In the genomic region with DNA sequence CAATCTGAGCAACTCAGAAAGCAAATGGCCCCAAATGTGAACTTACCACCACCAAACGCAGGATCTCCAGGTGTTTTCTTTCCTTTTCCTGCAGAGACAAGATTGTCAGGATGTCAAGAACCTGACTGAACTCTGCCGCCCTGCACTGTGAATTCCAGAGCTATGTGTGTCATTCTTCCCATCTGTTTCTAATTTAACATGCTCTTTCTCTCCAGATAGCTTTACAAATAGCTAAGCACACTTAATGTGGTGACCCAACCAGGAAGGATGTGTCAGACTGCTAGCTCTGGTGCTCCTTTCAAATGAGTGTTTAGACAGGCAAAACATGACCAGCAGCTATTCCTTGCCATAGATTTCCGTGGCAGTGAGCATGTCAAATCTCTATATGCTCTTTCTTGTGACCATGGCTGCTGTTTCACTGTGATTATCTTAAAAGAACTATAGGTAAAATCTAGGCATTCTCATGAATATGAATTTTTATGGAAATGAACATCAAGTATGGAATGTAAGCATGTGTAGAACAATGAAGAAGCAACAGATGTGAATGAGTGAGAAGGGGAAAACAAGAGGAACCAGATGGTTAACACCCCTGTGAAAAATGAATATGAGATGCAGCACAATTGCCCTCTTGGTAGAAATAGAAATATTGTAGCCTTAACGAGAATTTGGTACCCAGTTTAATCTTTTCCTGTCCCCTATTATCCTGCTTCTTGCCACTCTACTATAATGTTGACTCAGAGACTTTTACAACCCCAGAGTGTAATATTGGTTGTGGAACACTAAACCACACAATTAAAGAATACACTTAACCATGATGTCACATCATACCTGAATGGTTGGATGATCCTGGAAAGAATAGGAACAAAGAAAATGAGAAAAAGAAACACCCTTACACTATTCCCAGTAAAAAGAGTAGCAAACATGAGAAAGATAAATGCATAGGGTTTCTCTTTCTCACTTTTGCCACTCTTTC, we compare ENCODE assay signal across 14 cellular contexts.
DNase-seq lines count a peak whose midpoint lies in the region; ATAC-seq and TF ChIP-seq lines count a peak whose summit lies in the region.
"Had no signal": no experiment of that assay in that cellular context is flagged by ENCODE, and none has a peak within 500 bp of the region (broad histone marks: within the 10 kb centered on the region; RNA-seq: fewer than 3 reads in every experiment).

No MANE protein-coding gene starts in this region.

- H3K4me3 Mint-ChIP-seq in HFFc6 (peak overlapping the region; percentile 72), WTC11 (no peak overlapping the region)
- H3K4me3 Mint-ChIP-seq: effector memory CD8-positive, alpha-beta T cell had no signal

- H3K36me3 ChIP-seq in hepatocyte (replicated peaks; ENCODE audit: insufficient read depth, low read depth), result no peaks in the 10 kb centered on the region
- H3K36me3 ChIP-seq: BE2C had no signal

- CTCF ChIA-PET in WTC11 (lab: Charles Lee), result no interaction called here

- H3K27ac ChIP-seq in hepatocyte, result no peak overlapping the region
- H3K27ac ChIP-seq in right cardiac atrium (ENCODE audit: low read length), result no peak overlapping the region
- H3K27ac ChIP-seq: PC-9 had no signal

- POLR2A ChIA-PET in WTC11 (lab: Charles Lee), result no interaction called here

- H3K4me3 ChIP-seq in hepatocyte (no peak overlapping the region), right cardiac atrium (ENCODE audit: low read length) (no peak overlapping the region)
- H3K4me3 ChIP-seq: PC-9 had no signal

- peaks cover 76% of the 10 kb centered on the region for H3K4me1 Mint-ChIP-seq in HFFc6 (ENCODE audit: low read depth)
- peaks cover 4% of the 10 kb centered on the region for H3K4me1 Mint-ChIP-seq in WTC11

- peak overlapping the region; percentile 86 for H3K27ac Mint-ChIP-seq in HFFc6
- no peak overlapping the region for H3K27ac Mint-ChIP-seq in WTC11
- H3K27ac Mint-ChIP-seq: effector memory CD8-positive, alpha-beta T cell had no signal

- H3K4me1 ChIP-seq in hepatocyte (ENCODE audit: insufficient read depth), result peaks cover 3% of the 10 kb centered on the region
- no peaks in the 10 kb centered on the region for H3K4me1 ChIP-seq in right cardiac atrium (ENCODE audit: control insufficient read depth, insufficient read depth, low read length)
- H3K4me1 ChIP-seq: BE2C had no signal

- H3K9me3 ChIP-seq in hepatocyte (ENCODE audit: low read depth), result no peaks in the 10 kb centered on the region
- H3K9me3 ChIP-seq in right cardiac atrium (ENCODE audit: control insufficient read depth, low read length), result no peaks in the 10 kb centered on the region
- H3K9me3 ChIP-seq: BE2C had no signal

- intact Hi-C loops in right cardiac atrium (cut with DNase I), result no loop called here

- H3K27me3 ChIP-seq in hepatocyte, result no peaks in the 10 kb centered on the region
- H3K27me3 ChIP-seq in right cardiac atrium (ENCODE audit: control insufficient read depth, insufficient read depth), result no peaks in the 10 kb centered on the region
- H3K27me3 ChIP-seq: BE2C had no signal

- no peak overlapping the region for H2AFZ ChIP-seq in hepatocyte
- H2AFZ ChIP-seq: PC-9 had no signal

- H4K20me1 ChIP-seq in hepatocyte (ENCODE audit: insufficient read depth, poor library complexity, severe bottlenecking), result no peaks in the 10 kb centered on the region

- ATAC-seq in WTC11, result no peak; the same call in 1 of the 2 replicates
- no peak for ATAC-seq in right cardiac atrium
- ATAC-seq: activated CD4-positive, CD25-positive, alpha-beta regulatory T cell treated with anti-CD3 and anti-CD28 coated beads, Interleukin-2, amount 50 U/mL, for 24 hours; effector memory CD8-positive, alpha-beta T cell had no signal

- H3K36me3 Mint-ChIP-seq in HFFc6 (ENCODE audit: low read depth) (peaks cover 5% of the 10 kb centered on the region; the same call in 1 of the 2 replicates), WTC11 (no peaks in the 10 kb centered on the region)

- peak; percentile 78 for DNase-seq in A172 (ENCODE audit: low spot score)
- DNase-seq in HFFc6, result peak; percentile 97
- DNase-seq in amniotic stem cell (lab: John Stamatoyannopoulos, UW), result peak; percentile 87
- peak; percentile 14 for DNase-seq in hepatocyte (ENCODE audit: low spot score)
- DNase-seq in WTC11 (ENCODE audit: low spot score), result no peak
- no peak for DNase-seq in NCI-H146 (lab: John Stamatoyannopoulos, UW)
- DNase-seq in right cardiac atrium, result no peak
- DNase-seq in DMS 273 (lab: John Stamatoyannopoulos, UW; ENCODE audit: unreplicated experiment), result no peak
- DNase-seq: activated gamma-delta T cell treated with Interleukin-2 at 50 U/mL for 16 hours; BE2C; effector memory CD8-positive, alpha-beta T cell; stimulated activated naive CD4-positive, alpha-beta T cell had no signal

- 34% methylated on average over 4 of the region's 4 CpGs for WGBS in hepatocyte (ENCODE audit: low lambda C conversion rate, missing lambda C conversion rate)
- 19% methylated on average over 4 of the region's 4 CpGs for WGBS in right cardiac atrium

- no peaks in the 10 kb centered on the region for H3K9me2 ChIP-seq in hepatocyte (replicated peaks; ENCODE audit: insufficient read depth)

- peak overlapping the region; percentile 32 for H3K4me2 ChIP-seq in hepatocyte
- H3K4me2 ChIP-seq: PC-9 had no signal

- TF ChIP-seq CTCF in HFFc6 (IDR thresholded peaks at IDR 0.05) (no peak), hepatocyte (IDR thresholded peaks at IDR 0.05; ENCODE audit: poor library complexity) (no peak), WTC11 (IDR thresholded peaks at IDR 0.05) (no peak)

- H3K9me3 Mint-ChIP-seq in HFFc6 (no peaks in the 10 kb centered on the region), WTC11 (no peaks in the 10 kb centered on the region)
- H3K9me3 Mint-ChIP-seq: effector memory CD8-positive, alpha-beta T cell had no signal

- H3K79me2 ChIP-seq in hepatocyte, result no peaks in the 10 kb centered on the region

- H3K27me3 Mint-ChIP-seq in HFFc6 (ENCODE audit: insufficient read depth), result no peaks in the 10 kb centered on the region
- no peaks in the 10 kb centered on the region for H3K27me3 Mint-ChIP-seq in WTC11 (ENCODE audit: low read depth)
- H3K27me3 Mint-ChIP-seq: effector memory CD8-positive, alpha-beta T cell had no signal

TF ChIP-seq in WTC11, 78 proteins besides CTCF, POLR2A, EP300 and RAD21:
- TF ChIP-seq, protein P1, sequence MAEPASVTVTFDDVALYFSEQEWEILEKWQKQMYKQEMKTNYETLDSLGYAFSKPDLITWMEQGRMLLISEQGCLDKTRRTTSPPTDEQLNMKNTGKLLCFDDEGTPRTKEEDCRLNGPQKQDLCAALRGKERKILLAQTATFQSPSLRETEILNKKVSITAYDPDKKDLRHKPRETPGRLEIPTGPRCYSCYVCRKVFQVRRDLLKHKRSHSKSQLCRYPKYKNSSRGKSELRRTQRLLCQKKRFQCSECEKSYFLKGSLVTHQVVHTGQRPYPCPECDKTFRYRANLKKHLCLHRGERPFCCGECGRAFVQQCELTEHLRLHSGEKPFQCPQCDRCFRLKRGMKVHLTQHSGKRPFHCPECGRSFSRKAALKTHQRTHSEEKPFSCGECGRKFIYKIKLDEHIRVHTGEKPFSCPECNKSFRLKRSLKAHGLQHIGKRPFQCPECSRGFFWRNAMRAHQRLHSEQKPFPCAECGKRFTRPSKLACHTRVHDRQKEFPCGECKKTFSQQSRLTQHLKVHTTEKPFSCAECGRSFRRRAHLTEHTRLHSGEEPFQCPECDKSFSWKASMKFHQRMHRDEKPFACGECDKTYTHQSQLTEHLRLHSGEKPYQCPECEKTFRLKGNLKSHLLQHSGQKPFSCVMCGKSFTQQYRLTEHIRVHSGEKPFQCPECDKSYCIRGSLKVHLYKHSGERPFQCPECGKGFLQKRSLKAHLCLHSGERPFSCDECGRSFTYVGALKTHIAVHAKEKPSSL (CRISPR knock-in tag; conservative IDR thresholded peaks at IDR 0.05), result no peak

Comparison
In these comparisons a context has a peak if more than half of its experiments do, and no peak if none do; other contexts are left out.
1. DNase-seq: peak in A172 (single experiment), HFFc6 (single experiment), amniotic stem cell (single experiment) and hepatocyte (single experiment); none in WTC11 (single experiment), NCI-H146 (single experiment), right cardiac atrium (0 of 3) and DMS 273 (single experiment).